Comparison of ENCODE assay signal across 1 cellular context in genomic region chr2:174784909-174785308, GRCh38.
TF ChIP-seq lines count a peak whose summit lies in the region.

No MANE protein-coding gene starts in this region.

TF ChIP-seq in SK-N-SH treated with all-trans-retinoic acid at 6 μM for 48 hours, 23 proteins besides CTCF, POLR2A, EP300 and RAD21 (continued from another document):
- TF ChIP-seq POU6F1 (CRISPR knock-in tag; IDR thresholded peaks at IDR 0.05; ENCODE audit: borderline replicate concordance, low read depth): no peak
- TF ChIP-seq ZC3H10 (CRISPR knock-in tag; IDR thresholded peaks at IDR 0.05): no peak
- TF ChIP-seq BACH2 (CRISPR knock-in tag; IDR thresholded peaks at IDR 0.05; ENCODE audit: borderline replicate concordance): no peak
- no peak for TF ChIP-seq OSR1 (CRISPR knock-in tag; IDR thresholded peaks at IDR 0.05)
- no peak for TF ChIP-seq RARB (CRISPR knock-in tag; IDR thresholded peaks at IDR 0.05)
- no peak for TF ChIP-seq PPARA (CRISPR knock-in tag; IDR thresholded peaks at IDR 0.05; ENCODE audit: borderline replicate concordance)
- no peak for TF ChIP-seq ISL1 (CRISPR knock-in tag; IDR thresholded peaks at IDR 0.05)
- no peak for TF ChIP-seq PATZ1 (CRISPR knock-in tag; IDR thresholded peaks at IDR 0.05; ENCODE audit: borderline replicate concordance)
- TF ChIP-seq CSRNP3 (CRISPR knock-in tag; IDR thresholded peaks at IDR 0.05): no peak
- no peak for TF ChIP-seq ESRRG (CRISPR knock-in tag; IDR thresholded peaks at IDR 0.05)
- TF ChIP-seq TCF4 (CRISPR knock-in tag; IDR thresholded peaks at IDR 0.05; ENCODE audit: borderline replicate concordance): no peak
- no peak for TF ChIP-seq TSHZ2 (CRISPR knock-in tag; IDR thresholded peaks at IDR 0.05)
- no peak for TF ChIP-seq CREB5 (CRISPR knock-in tag; IDR thresholded peaks at IDR 0.05; ENCODE audit: low read depth)
- TF ChIP-seq SNAI2 (CRISPR knock-in tag; IDR thresholded peaks at IDR 0.05): no peak
- TF ChIP-seq CSDC2 (CRISPR knock-in tag; IDR thresholded peaks at IDR 0.05): no peak
- no peak for TF ChIP-seq ZFP3 (CRISPR knock-in tag; IDR thresholded peaks at IDR 0.05)
- no peak for TF ChIP-seq ARNTL (CRISPR knock-in tag; IDR thresholded peaks at IDR 0.05; ENCODE audit: borderline replicate concordance, low read depth)
